In genomic region chr4:70437212-70437611, GRCh38 we compare ENCODE assay signal across 1 cellular context.
TF ChIP-seq lines count a peak whose summit lies in the region.

No MANE protein-coding gene starts in this region.

TF ChIP-seq in HepG2, 621 proteins besides CTCF, POLR2A, EP300 and RAD21:
- TF ChIP-seq ZXDC (CRISPR knock-in tag; IDR thresholded peaks at IDR 0.05), result no peak
- TF ChIP-seq TGIF2 (CRISPR knock-in tag; IDR thresholded peaks at IDR 0.05), result no peak
- TF ChIP-seq ZNF563 (CRISPR knock-in tag; IDR thresholded peaks at IDR 0.05), result no peak
- TF ChIP-seq RXRB (CRISPR knock-in tag; IDR thresholded peaks at IDR 0.05; ENCODE audit: borderline replicate concordance), result no peak
- no peak for TF ChIP-seq MED13 (CRISPR knock-in tag; IDR thresholded peaks at IDR 0.05)
- TF ChIP-seq FOXA3 (CRISPR knock-in tag; IDR thresholded peaks at IDR 0.05), result 0 out of 2 replicates have a peak, but pooled peaks have one; percentile 33
- TF ChIP-seq SIX4 (CRISPR knock-in tag; IDR thresholded peaks at IDR 0.05), result no peak
- TF ChIP-seq THAP11 (CRISPR knock-in tag; IDR thresholded peaks at IDR 0.05), result no peak
- TF ChIP-seq PHF8 (CRISPR knock-in tag; IDR thresholded peaks at IDR 0.05), result no peak
- no peak for TF ChIP-seq FOXA1 (IDR thresholded peaks at IDR 0.05)
- 0 out of 2 replicates have a peak, but pooled peaks have one; percentile 18 for TF ChIP-seq FOXA1 (CRISPR knock-in tag; IDR thresholded peaks at IDR 0.05)
- no peak for TF ChIP-seq ZNF570 (CRISPR knock-in tag; IDR thresholded peaks at IDR 0.05; ENCODE audit: borderline replicate concordance)
- TF ChIP-seq ZNF138 (CRISPR knock-in tag; IDR thresholded peaks at IDR 0.05; ENCODE audit: low read depth), result no peak
- no peak for TF ChIP-seq HDAC6 (IDR thresholded peaks at IDR 0.05; ENCODE audit: low read depth, low read length)
- TF ChIP-seq ZNF143 (CRISPR knock-in tag; IDR thresholded peaks at IDR 0.05), result no peak
- TF ChIP-seq FLYWCH1 (CRISPR knock-in tag; IDR thresholded peaks at IDR 0.05), result no peak
- TF ChIP-seq HNF4A (CRISPR knock-in tag; IDR thresholded peaks at IDR 0.05), result no peak
- TF ChIP-seq POGZ (CRISPR knock-in tag; IDR thresholded peaks at IDR 0.05), result 0 out of 2 replicates have a peak, but pooled peaks have one; percentile 22
- TF ChIP-seq ZNF383 (CRISPR knock-in tag; IDR thresholded peaks at IDR 0.05; ENCODE audit: borderline replicate concordance), result no peak
- TF ChIP-seq KLF9 (CRISPR knock-in tag; IDR thresholded peaks at IDR 0.05; ENCODE audit: low read depth), result no peak
- peak; percentile 81; the same call in 1 of the 2 replicates for TF ChIP-seq ZNF281 (CRISPR knock-in tag; IDR thresholded peaks at IDR 0.05; ENCODE audit: borderline replicate concordance)
- no peak for TF ChIP-seq HDAC2 (CRISPR knock-in tag; IDR thresholded peaks at IDR 0.05)
- no peak for TF ChIP-seq ZNF451 (CRISPR knock-in tag; IDR thresholded peaks at IDR 0.05)
